Comparison of ENCODE assay signal across 1 cellular context in genomic region chr14:100252684-100253083, GRCh38.
TF ChIP-seq lines count a peak whose summit lies in the region.

No MANE protein-coding gene starts in this region.

TF ChIP-seq in K562, 482 proteins besides CTCF, POLR2A, EP300 and RAD21:
- TF ChIP-seq MTA3 (IDR thresholded peaks at IDR 0.05; ENCODE audit: borderline replicate concordance): no peak
- TF ChIP-seq ZNF121 (CRISPR knock-in tag; conservative IDR thresholded peaks at IDR 0.05): peak; percentile 83
- TF ChIP-seq IRF1 (CRISPR knock-in tag; IDR thresholded peaks at IDR 0.05; ENCODE audit: borderline replicate concordance): no peak
TF ChIP-seq in K562: peak in this region for 1.
